12 cellular contexts compared by ENCODE assay signal in genomic region chr10:44517635-44518034, GRCh38.
DNase-seq lines count a peak whose midpoint lies in the region; ATAC-seq, FAIRE-seq and TF ChIP-seq lines count a peak whose summit lies in the region.
"Had no signal": no experiment of that assay in that cellular context is flagged by ENCODE, and none has a peak within 500 bp of the region (broad histone marks: within the 10 kb centered on the region; RNA-seq: fewer than 3 reads in every experiment).

No MANE protein-coding gene starts in this region.

- H3K4me3 Mint-ChIP-seq in MCF 10A (ENCODE audit: unreplicated experiment) (no peak overlapping the region), type B pancreatic cell (no peak overlapping the region)
- H3K4me3 Mint-ChIP-seq: activated CD4-positive, alpha-beta memory T cell treated with anti-CD3 and anti-CD28 coated beads for 36 hours; B cell had no signal

- H3K36me3 Mint-ChIP-seq in MCF 10A (ENCODE audit: insufficient read depth, unreplicated experiment) (no peaks in the 10 kb centered on the region), type B pancreatic cell (no peaks in the 10 kb centered on the region)
- H3K36me3 Mint-ChIP-seq: activated CD4-positive, alpha-beta memory T cell treated with anti-CD3 and anti-CD28 coated beads for 36 hours had no signal

- H4K20me1 ChIP-seq in GM12878 (ENCODE audit: control insufficient read depth, insufficient read depth): no peaks in the 10 kb centered on the region

- H3K9me3 ChIP-seq in breast epithelium: no peaks in the 10 kb centered on the region
- no peaks in the 10 kb centered on the region for H3K9me3 ChIP-seq in GM12878 (replicated peaks; ENCODE audit: control insufficient read depth, insufficient read depth, low read length)
- H3K9me3 ChIP-seq in ascending aorta: no peaks in the 10 kb centered on the region

- no peaks in the 10 kb centered on the region for H3K27me3 Mint-ChIP-seq in MCF 10A (ENCODE audit: insufficient read depth, unreplicated experiment)
- no peaks in the 10 kb centered on the region for H3K27me3 Mint-ChIP-seq in type B pancreatic cell
- H3K27me3 Mint-ChIP-seq: activated CD4-positive, alpha-beta memory T cell treated with anti-CD3 and anti-CD28 coated beads for 36 hours; B cell had no signal

- RAD21 ChIA-PET in GM12878 (lab: Charles Lee; ENCODE audit: unreplicated experiment): interaction anchor here (0.7 kb wide), 1 partner anchor 336 kb away, joined by 3 read pairs; no protein-coding TSS in a partner anchor

- H3K27me3 ChIP-seq in breast epithelium (no peaks in the 10 kb centered on the region), GM12878 (replicated peaks in 1 of 2; ENCODE audit: control insufficient read depth in 2 of 2, insufficient read depth in 2 of 2, low read length in 1 of 2) (no peaks in the 10 kb centered on the region), ascending aorta (no peaks in the 10 kb centered on the region)

- TF ChIP-seq POLR2A in breast epithelium (IDR thresholded peaks at IDR 0.05) (no peak), GM12878 (IDR thresholded peaks at IDR 0.05; ENCODE audit: low read depth, low read length) (no peak)

- CTCF ChIA-PET in MCF 10A (lab: Yijun Ruan, JAX): no interaction called here
- CTCF ChIA-PET in GM12878 (lab: Yijun Ruan, JAX): interaction anchor here (1.1 kb wide), 2 partner anchors 18 to 183 kb away, joined by 3 read pairs; no protein-coding TSS in a partner anchor

- TF ChIP-seq CTCF in MCF 10A (IDR thresholded peaks at IDR 0.05; ENCODE audit: unreplicated experiment): no peak
- TF ChIP-seq CTCF in breast epithelium (IDR thresholded peaks at IDR 0.05): no peak
- peak; percentile 13 to 36 (median 32); a peak in 4 of 6 replicates for TF ChIP-seq CTCF in GM12878 (IDR thresholded peaks at IDR 0.05 in 2 of 3, conservative IDR thresholded peaks at IDR 0.05 in 1 of 3; ENCODE audit: control insufficient read depth in 2 of 3, extremely low read depth in 1 of 3, insufficient read depth in 1 of 3, low read depth in 3 of 3, low read length in 3 of 3)
- peak; percentile 51 for TF ChIP-seq CTCF in type B pancreatic cell (conservative IDR thresholded peaks at IDR 0.05)
- no peak for TF ChIP-seq CTCF in ascending aorta (IDR thresholded peaks at IDR 0.05)

- no peaks in the 10 kb centered on the region for H3K9me3 Mint-ChIP-seq in MCF 10A (ENCODE audit: unreplicated experiment)
- no peaks in the 10 kb centered on the region for H3K9me3 Mint-ChIP-seq in type B pancreatic cell
- H3K9me3 Mint-ChIP-seq: activated CD4-positive, alpha-beta memory T cell treated with anti-CD3 and anti-CD28 coated beads for 36 hours had no signal

- H3K4me3 ChIP-seq in breast epithelium: no peak overlapping the region
- H3K4me3 ChIP-seq in Jurkat, Clone E6-1 (ENCODE audit: low read length): no peak overlapping the region
- H3K4me3 ChIP-seq in GM12878: no peak overlapping the region
- H3K4me3 ChIP-seq in ascending aorta: no peak overlapping the region

- DNase-seq in MCF 10A (ENCODE audit: unreplicated experiment): peak; percentile 15
- DNase-seq in breast epithelium (ENCODE audit: low spot score in 2 of 2): no peak
- peak; percentile 12 for DNase-seq in Jurkat, Clone E6-1 (ENCODE audit: low read depth, low spot score)
- no peak for DNase-seq in GM12878 (ENCODE audit: low read depth, low spot score)
- DNase-seq in type B pancreatic cell (ENCODE audit: extremely low spot score, unreplicated experiment): no peak
- no peak for DNase-seq in COR-L47 (lab: John Stamatoyannopoulos, UW)
- DNase-seq in HPDE6-E6E7 (ENCODE audit: extremely low spot score): no peak
- DNase-seq in ascending aorta (ENCODE audit: low spot score in 2 of 2): no peak
- DNase-seq: activated CD4-positive, alpha-beta memory T cell treated with anti-CD3 and anti-CD28 coated beads for 36 hours; anterior cingulate cortex; stimulated activated naive CD8-positive, alpha-beta T cell treated with anti-CD3 and anti-CD28 coated beads, Interleukin-15, Interleukin-2, amounts not matched to agents 100 U/mL and 50 U/mL, for 24 hours had no signal

- no peaks in the 10 kb centered on the region for H3K79me2 ChIP-seq in GM12878 (ENCODE audit: control insufficient read depth, insufficient read depth, low read length)

- intact Hi-C loops in MCF 10A (cut with micrococcal nuclease): no loop called here
- intact Hi-C loops in breast epithelium (cut with DNase I; ENCODE audit: low total_unique reads): no loop called here
- intact Hi-C loops in GM12878 (cut with micrococcal nuclease; ENCODE audit: unreplicated experiment): no loop called here
- intact Hi-C loops in ascending aorta (cut with DNase I): no loop called here

- SMC1A ChIA-PET in GM12878 (lab: Charles Lee; ENCODE audit: uncharacterized antibody, unreplicated experiment): no interaction called here

- FAIRE-seq in GM12878 (lab: Jason Lieb, UNC): no peak

- H3K4me1 Mint-ChIP-seq in MCF 10A (ENCODE audit: insufficient read depth, unreplicated experiment) (peaks cover 5% of the 10 kb centered on the region), type B pancreatic cell (ENCODE audit: unreplicated experiment) (peaks cover 11% of the 10 kb centered on the region)
- H3K4me1 Mint-ChIP-seq: B cell had no signal

- no peak overlapping the region for H3K9ac ChIP-seq in GM12878 (ENCODE audit: control insufficient read depth, insufficient read depth, low read length)

- in situ Hi-C loops in GM12878 (cut with MboI): loop anchor here (25.0 kb wide), 1 partner anchor 105 kb away; no protein-coding TSS in a partner anchor

- TF ChIP-seq EP300 in GM12878 (IDR thresholded peaks at IDR 0.05; ENCODE audit: borderline replicate concordance in 1 of 2, control insufficient read depth in 1 of 2, low read depth in 2 of 2, low read length in 2 of 2): no peak

- H3K4me1 ChIP-seq in breast epithelium: no peaks in the 10 kb centered on the region
- H3K4me1 ChIP-seq in GM12878 (ENCODE audit: control insufficient read depth, insufficient read depth, low read length): no peaks in the 10 kb centered on the region
- no peaks in the 10 kb centered on the region for H3K4me1 ChIP-seq in ascending aorta

- POLR2A ChIA-PET in MCF 10A (lab: Yijun Ruan, JAX) (no interaction called here), GM12878 (lab: Charles Lee) (no interaction called here)

- H3K27ac ChIP-seq in breast epithelium: no peak overlapping the region
- no peak overlapping the region for H3K27ac ChIP-seq in GM12878 (ENCODE audit: control insufficient read depth, insufficient read depth)
- no peak overlapping the region for H3K27ac ChIP-seq in ascending aorta

- peak; percentile 58 for ATAC-seq in GM12878
- ATAC-seq: stimulated activated naive CD8-positive, alpha-beta T cell treated with anti-CD3 and anti-CD28 coated beads, Interleukin-15, Interleukin-2, amounts not matched to agents 100 U/mL and 50 U/mL, for 24 hours had no signal

- H3K27ac Mint-ChIP-seq in MCF 10A (ENCODE audit: low read depth, unreplicated experiment): no peak overlapping the region
- H3K27ac Mint-ChIP-seq in type B pancreatic cell: no peak overlapping the region
- H3K27ac Mint-ChIP-seq: activated CD4-positive, alpha-beta memory T cell treated with anti-CD3 and anti-CD28 coated beads for 36 hours; B cell had no signal

- H2AFZ ChIP-seq in GM12878 (ENCODE audit: control insufficient read depth, low read depth, low read length): no peak overlapping the region

- no peaks in the 10 kb centered on the region for H3K36me3 ChIP-seq in breast epithelium
- no peaks in the 10 kb centered on the region for H3K36me3 ChIP-seq in GM12878 (ENCODE audit: control insufficient read depth in 2 of 2, insufficient read depth in 2 of 2, low read length in 1 of 2)
- no peaks in the 10 kb centered on the region for H3K36me3 ChIP-seq in ascending aorta

- no TSS peak for BruUV-seq in MCF 10A (replicated peaks; lab: Mats Ljungman, UMichigan)
- BruUV-seq in GM12878 (replicated peaks; lab: Mats Ljungman, UMichigan): no TSS peak

- H3K4me2 ChIP-seq in GM12878 (ENCODE audit: control insufficient read depth, insufficient read depth): no peak overlapping the region

- WGBS in GM12878 (ENCODE audit: insufficient coverage, insufficient replicate concordance, low lambda C conversion rate, missing lambda C conversion rate): 30% methylated on average over 7 of the region's 7 CpGs

- TF ChIP-seq RAD21 in GM12878 (IDR thresholded peaks at IDR 0.05; ENCODE audit: insufficient read depth, low read depth, low read length): no peak

TF ChIP-seq in GM12878, 131 proteins besides CTCF, POLR2A, EP300 and RAD21 (continues in another document):
- TF ChIP-seq CREB1 (IDR thresholded peaks at IDR 0.05; ENCODE audit: low read depth): no peak
- no peak for TF ChIP-seq ZBTB4 (CRISPR knock-in tag; IDR thresholded peaks at IDR 0.05)
- no peak for TF ChIP-seq POU2F2 (IDR thresholded peaks at IDR 0.05; ENCODE audit: borderline replicate concordance, low read depth, low read length)
- TF ChIP-seq CBFB (IDR thresholded peaks at IDR 0.05; ENCODE audit: low read depth): no peak
- TF ChIP-seq TARDBP (IDR thresholded peaks at IDR 0.05; ENCODE audit: borderline replicate concordance): no peak
- TF ChIP-seq EGR1 (IDR thresholded peaks at IDR 0.05; ENCODE audit: borderline replicate concordance in 1 of 2, low read depth in 2 of 2, low read length in 2 of 2): no peak
- no peak for TF ChIP-seq SMAD5 (IDR thresholded peaks at IDR 0.05; ENCODE audit: low read depth)
- TF ChIP-seq ATF7 (IDR thresholded peaks at IDR 0.05; ENCODE audit: low read depth): no peak
- TF ChIP-seq TCF3 (IDR thresholded peaks at IDR 0.05; ENCODE audit: borderline replicate concordance, insufficient read depth, low read depth, low read length): no peak

Comparison
In these comparisons a context has a peak if more than half of its experiments do, and no peak if none do; other contexts are left out.
1. DNase-seq: peak in MCF 10A (single experiment) and Jurkat, Clone E6-1 (single experiment); none in breast epithelium (0 of 2), GM12878 (single experiment), type B pancreatic cell (single experiment), COR-L47 (single experiment), HPDE6-E6E7 (single experiment) and ascending aorta (0 of 2).
2. CTCF ChIP-seq: peak in GM12878 (3 of 3) and type B pancreatic cell (single experiment); none in MCF 10A (single experiment), breast epithelium (0 of 3) and ascending aorta (0 of 3).